ENCODE assay signal across 25 cellular contexts in the genomic region with DNA sequence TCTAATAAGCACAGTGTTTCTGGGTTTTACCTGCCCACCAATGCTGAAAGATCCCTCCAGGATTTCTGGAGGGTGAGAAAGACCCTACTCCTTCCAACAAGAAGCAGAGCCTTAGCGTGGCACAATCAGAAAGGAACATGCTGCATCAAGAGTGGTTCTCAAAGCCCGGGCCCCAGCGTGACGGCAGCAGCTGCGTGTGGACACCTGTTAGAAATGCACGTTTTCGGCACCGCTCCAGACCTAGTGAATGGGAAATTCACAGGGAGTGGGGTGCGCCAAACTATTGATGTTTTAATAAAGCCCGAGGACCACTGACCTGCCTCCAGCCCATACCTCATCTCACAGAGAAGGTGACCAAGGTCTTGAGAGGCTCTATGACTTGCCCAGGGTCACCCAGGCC. TPM values are rescaled to one million over a fixed set of nuclear protein-coding genes. Genes with fewer than 3 reads are reported as not detected.
A peak's percentile ranks its signal among the peaks of the same experiment; 100 is the strongest.
DNase-seq lines count a peak whose midpoint lies in the region; ATAC-seq and TF ChIP-seq lines count a peak whose summit lies in the region.
"Had no signal": no experiment of that assay in that cellular context is flagged by ENCODE, and none has a peak within 500 bp of the region (broad histone marks: within the 10 kb centered on the region; RNA-seq: fewer than 3 reads in every experiment).

No MANE protein-coding gene starts in this region.

- no peak for TF ChIP-seq POLR2A in ovary (IDR thresholded peaks at IDR 0.05)

- intact Hi-C loops in left ventricle myocardium inferior (cut with micrococcal nuclease) (no loop called here), Right ventricle myocardium inferior (cut with DNase I) (no loop called here), ovary (cut with DNase I) (loop anchor here in 1 of 4 donors (5.0 kb wide), 1 partner anchor 52 kb away; no protein-coding TSS in a partner anchor)

- H3K27me3 Mint-ChIP-seq in endothelial cell (ENCODE audit: unreplicated experiment): peaks cover 15% of the 10 kb centered on the region
- H3K27me3 Mint-ChIP-seq: activated CD4-positive, alpha-beta memory T cell treated with anti-CD3 and anti-CD28 coated beads for 36 hours; stimulated activated naive B cell treated with anti-CD40 and anti-IgM and Interleukin-4, amounts not matched to agents 10 μg/mL and 1 μg/mL and 100 μg/mL, for 72 hours had no signal

- H3K4me1 Mint-ChIP-seq in endothelial cell (ENCODE audit: unreplicated experiment): peaks cover 46% of the 10 kb centered on the region

- TF ChIP-seq CTCF in left ventricle myocardium inferior (IDR thresholded peaks at IDR 0.05; ENCODE audit: borderline replicate concordance) (no peak), endothelial cell (IDR thresholded peaks at IDR 0.05; ENCODE audit: unreplicated experiment) (no peak), ovary (IDR thresholded peaks at IDR 0.05) (no peak)

- TF ChIP-seq EP300 in ovary (IDR thresholded peaks at IDR 0.05): no peak

- H3K27ac ChIP-seq in left ventricle myocardium inferior (replicated peaks) (peak overlapping the region; percentile 90), ovary (peak overlapping the region; percentile 21 to 70)
- H3K27ac ChIP-seq: dorsolateral prefrontal cortex had no signal

- peaks cover 11% of the 10 kb centered on the region for H3K36me3 ChIP-seq in left ventricle myocardium inferior
- H3K36me3 ChIP-seq in ovary: no peaks in the 10 kb centered on the region
- no peaks in the 10 kb centered on the region for H3K36me3 ChIP-seq in HAP-1 (replicated peaks)
- H3K36me3 ChIP-seq: gastroesophageal sphincter, sigmoid colon had no signal

- no peak for ATAC-seq in Right ventricle myocardium inferior
- ATAC-seq: HCT116; mucosa of descending colon; stimulated activated naive B cell treated with anti-CD40 and anti-IgM and Interleukin-4, amounts not matched to agents 10 μg/mL and 1 μg/mL and 100 μg/mL, for 72 hours had no signal

- H3K9me3 ChIP-seq in left ventricle myocardium inferior (replicated peaks) (no peaks in the 10 kb centered on the region), ovary (no peaks in the 10 kb centered on the region), HAP-1 (no peaks in the 10 kb centered on the region)
- H3K9me3 ChIP-seq: gastroesophageal sphincter, mucosa of descending colon, sigmoid colon had no signal

- no peaks in the 10 kb centered on the region for H3K9me3 Mint-ChIP-seq in endothelial cell (ENCODE audit: unreplicated experiment)
- H3K9me3 Mint-ChIP-seq: activated CD4-positive, alpha-beta memory T cell treated with anti-CD3 and anti-CD28 coated beads for 36 hours; nephron; stimulated activated naive B cell treated with anti-CD40 and anti-IgM and Interleukin-4, amounts not matched to agents 10 μg/mL and 1 μg/mL and 100 μg/mL, for 72 hours had no signal

- peak overlapping the region; percentile 42 for H3K4me3 Mint-ChIP-seq in endothelial cell (ENCODE audit: unreplicated experiment)
- H3K4me3 Mint-ChIP-seq: activated CD4-positive, alpha-beta memory T cell treated with anti-CD3 and anti-CD28 coated beads for 36 hours; nephron; stimulated activated naive B cell treated with anti-CD40 and anti-IgM and Interleukin-4, amounts not matched to agents 10 μg/mL and 1 μg/mL and 100 μg/mL, for 72 hours had no signal

- peaks cover 100% of the 10 kb centered on the region for H3K4me1 ChIP-seq in left ventricle myocardium inferior
- peaks cover 21% of the 10 kb centered on the region for H3K4me1 ChIP-seq in ovary (ENCODE audit: insufficient read depth)
- peaks cover 3% of the 10 kb centered on the region; the same call in 1 of the 2 replicates for H3K4me1 ChIP-seq in HAP-1
- H3K4me1 ChIP-seq: sigmoid colon had no signal

- peaks cover 58% of the 10 kb centered on the region for H3K36me3 Mint-ChIP-seq in endothelial cell (ENCODE audit: low read depth, unreplicated experiment)
- H3K36me3 Mint-ChIP-seq: activated CD4-positive, alpha-beta memory T cell treated with anti-CD3 and anti-CD28 coated beads for 36 hours had no signal

- H3K27me3 ChIP-seq in left ventricle myocardium inferior (ENCODE audit: low read depth) (no peaks in the 10 kb centered on the region), ovary (no peaks in the 10 kb centered on the region), HAP-1 (ENCODE audit: low read depth) (no peaks in the 10 kb centered on the region)
- H3K27me3 ChIP-seq: dorsolateral prefrontal cortex, gastroesophageal sphincter, sigmoid colon had no signal

- in situ Hi-C loops in HAP-1 (cut with MboI; ENCODE audit: low sequenced_read_pairs): no loop called here

- WGBS in ovary, 3 donors: 88 to 98% (median 91%) methylated on average over 10 of the region's 10 CpGs

- H3K4me3 ChIP-seq in left ventricle myocardium inferior (no peak overlapping the region), ovary (no peak overlapping the region), HAP-1 (no peak overlapping the region)
- H3K4me3 ChIP-seq: dorsolateral prefrontal cortex, gastroesophageal sphincter, mucosa of descending colon, sigmoid colon had no signal

- DNase-seq in left ventricle myocardium inferior (no peak), Right ventricle myocardium inferior (ENCODE audit: missing footprints) (no peak), endothelial cell (ENCODE audit: low spot score) (no peak), ovary (no peak), NCI-H1092 treated with DMSO at 0.1 percent for 48 hours (lab: John Stamatoyannopoulos, UW) (no peak), NCI-H82 (lab: John Stamatoyannopoulos, UW) (no peak), HAP-1 (ENCODE audit: low spot score in 2 of 2) (no peak), T-helper 9 cell (no peak)
- DNase-seq: activated CD4-positive, alpha-beta memory T cell treated with anti-CD3 and anti-CD28 coated beads for 36 hours; activated CD8-positive, alpha-beta memory T cell treated with anti-CD3 and anti-CD28 coated beads, Interleukin-2, amount 50 U/mL, for 48 hours; activated naive CD4-positive, alpha-beta T cell treated with anti-CD3 and anti-CD28 coated beads, Interleukin-2, amount 50 U/mL, for 16 hours; Calu3; central memory CD4-positive, alpha-beta T cell; dorsolateral prefrontal cortex; mucosa of descending colon; NCI-H1105; NCI-H187 treated with DMSO at 0.1 percent for 48 hours; NCI-H526 treated with DMSO at 0.1 percent for 48 hours; sigmoid colon; stimulated activated CD4-positive, alpha-beta T cell treated with anti-CD3 and anti-CD28 coated beads, Interleukin-4, amount 100 ng/mL, for 4 hours; stimulated activated naive B cell treated with anti-CD40 and anti-IgM and Interleukin-4, amounts not matched to agents 10 μg/mL and 1 μg/mL and 100 μg/mL, for 72 hours; T-helper 1 cell had no signal

- no peak overlapping the region for H3K27ac Mint-ChIP-seq in endothelial cell (ENCODE audit: unreplicated experiment)
- H3K27ac Mint-ChIP-seq: activated CD4-positive, alpha-beta memory T cell treated with anti-CD3 and anti-CD28 coated beads for 36 hours; nephron; stimulated activated naive B cell treated with anti-CD40 and anti-IgM and Interleukin-4, amounts not matched to agents 10 μg/mL and 1 μg/mL and 100 μg/mL, for 72 hours had no signal

RNA-seq across cellular contexts. Expression of a gene that starts 55.8 kb away (rescaled TPM):
- total RNA-seq in left ventricle myocardium inferior: 106 TPM
- total RNA-seq in Right ventricle myocardium inferior: 116 TPM
- total RNA-seq in endothelial cell (ENCODE audit: unreplicated experiment): 844 TPM
- total RNA-seq in ovary: 10 to 100 TPM; 11.9 to 78.0 (median 19.9) TPM
- 100 to 1,000 TPM in 1 of 2 donors, 10 to 100 TPM in 1; 17.4 to 190 TPM for polyA plus RNA-seq in ovary
- total RNA-seq: Calu3 had no signal
